Comparison of ENCODE assay signal across 1 cellular context in genomic region chr18:67400502-67401117, GRCh38.
TF ChIP-seq lines count a peak whose summit lies in the region.

No MANE protein-coding gene starts in this region.

TF ChIP-seq in WTC11, 78 proteins besides CTCF, POLR2A, EP300 and RAD21 (continued from another document):
- TF ChIP-seq PRDM15 (CRISPR knock-in tag; IDR thresholded peaks at IDR 0.05): no peak
TF ChIP-seq in WTC11: peak in this region for 1.
